12 cellular contexts compared by ENCODE assay signal in genomic region chr2:11505652-11506610, GRCh38. TPM values are rescaled to one million over a fixed set of nuclear protein-coding genes. Genes with fewer than 3 reads are reported as not detected.
DNase-seq lines count a peak whose midpoint lies in the region; ATAC-seq and TF ChIP-seq lines count a peak whose summit lies in the region.
"Had no signal": no experiment of that assay in that cellular context is flagged by ENCODE, and none has a peak within 500 bp of the region (broad histone marks: within the 10 kb centered on the region; RNA-seq: fewer than 3 reads in every experiment).

No MANE protein-coding gene starts in this region.

- H3K27me3 Mint-ChIP-seq in activated naive CD4-positive, alpha-beta T cell treated with anti-CD3 and anti-CD28 coated beads for 36 hours (ENCODE audit: low read depth), result peaks cover 10% of the 10 kb centered on the region

- intact Hi-C loops in A673 (cut with micrococcal nuclease; ENCODE audit: unreplicated experiment), result no loop called here
- intact Hi-C loops in activated naive CD4-positive, alpha-beta T cell treated with anti-CD3 and anti-CD28 coated beads for 36 hours (cut with micrococcal nuclease), result no loop called here

- no peak for TF ChIP-seq CTCF in RWPE2 (IDR thresholded peaks at IDR 0.05; ENCODE audit: poor library complexity, severe bottlenecking)
- no peak for TF ChIP-seq CTCF in A673 (conservative IDR thresholded peaks at IDR 0.05; ENCODE audit: low read depth, low read length)

- CTCF ChIA-PET in A673 (lab: Charles Lee), result no interaction called here
- CTCF ChIA-PET in activated naive CD4-positive, alpha-beta T cell treated with anti-CD3 and anti-CD28 coated beads for 36 hours (lab: Charles Lee), result interaction anchor here (1.7 kb wide), 1 partner anchor 76 kb away, joined by 3 read pairs; no protein-coding TSS in a partner anchor

- DNase-seq in RWPE2 (ENCODE audit: low spot score) (no peak), non-pigmented ciliary epithelial cell (ENCODE audit: low read depth) (peak; percentile 1), A673 (ENCODE audit: low spot score) (no peak), ACHN (no peak)
- no peak for DNase-seq in activated naive CD4-positive, alpha-beta T cell treated with anti-CD3 and anti-CD28 coated beads for 36 hours
- DNase-seq: activated CD4-positive, CD25-positive, alpha-beta regulatory T cell; GM23248; mesendoderm had no signal

- H3K9me3 Mint-ChIP-seq in activated naive CD4-positive, alpha-beta T cell treated with anti-CD3 and anti-CD28 coated beads for 36 hours, result no peaks in the 10 kb centered on the region

- H3K27ac ChIP-seq in RWPE2 (ENCODE audit: poor library complexity, severe bottlenecking) (no peak overlapping the region), A673 (ENCODE audit: low read depth, low read length, poor library complexity, severe bottlenecking) (no peak overlapping the region)
- H3K27ac ChIP-seq: GM23248 had no signal

- H3K4me3 ChIP-seq in RWPE2 (ENCODE audit: severe bottlenecking), result no peak overlapping the region
- H3K4me3 ChIP-seq in A673 (ENCODE audit: low read depth, low read length, poor library complexity, severe bottlenecking), result no peak overlapping the region
- H3K4me3 ChIP-seq: GM23248, K562 had no signal

- H3K27me3 ChIP-seq in RWPE2 (ENCODE audit: insufficient read depth, poor library complexity, severe bottlenecking) (no peaks in the 10 kb centered on the region), A673 (replicated peaks; ENCODE audit: insufficient read depth, low read depth, low read length, poor library complexity) (no peaks in the 10 kb centered on the region)

- no peaks in the 10 kb centered on the region for H3K36me3 Mint-ChIP-seq in activated naive CD4-positive, alpha-beta T cell treated with anti-CD3 and anti-CD28 coated beads for 36 hours (ENCODE audit: low read depth)

- no peaks in the 10 kb centered on the region for H3K9me3 ChIP-seq in RWPE2 (ENCODE audit: severe bottlenecking)
- peaks cover 4% of the 10 kb centered on the region for H3K9me3 ChIP-seq in A673 (ENCODE audit: low read depth, low read length, poor library complexity, severe bottlenecking)

- H3K27ac Mint-ChIP-seq in activated naive CD4-positive, alpha-beta T cell treated with anti-CD3 and anti-CD28 coated beads for 36 hours, result no peak overlapping the region
- H3K27ac Mint-ChIP-seq: stimulated activated naive CD8-positive, alpha-beta T cell treated with anti-CD3 and anti-CD28 coated beads, Interleukin-15, Interleukin-2, amounts not matched to agents 100 ng/mL and 50 ng/mL, for 24 hours had no signal

- in situ Hi-C loops in ACHN (cut with HindIII; ENCODE audit: low pct_ligation_motif_present, low pct_unique_long_range_greater_than_20kb, low sequenced_read_pairs), result no loop called here

- H3K4me1 ChIP-seq in RWPE2 (ENCODE audit: insufficient read depth, poor library complexity, severe bottlenecking) (peaks cover 9% of the 10 kb centered on the region), A673 (ENCODE audit: insufficient read depth, low read length, poor library complexity, severe bottlenecking) (no peaks in the 10 kb centered on the region)

- no peak overlapping the region for H3K4me3 Mint-ChIP-seq in activated naive CD4-positive, alpha-beta T cell treated with anti-CD3 and anti-CD28 coated beads for 36 hours
- H3K4me3 Mint-ChIP-seq: stimulated activated naive CD8-positive, alpha-beta T cell treated with anti-CD3 and anti-CD28 coated beads, Interleukin-15, Interleukin-2, amounts not matched to agents 100 ng/mL and 50 ng/mL, for 24 hours had no signal

- ATAC-seq in GM18858 (IDR thresholded peaks at IDR 0.05; ENCODE audit: unreplicated experiment) (peak; percentile 69), HG02798 (IDR thresholded peaks at IDR 0.05; ENCODE audit: poor library complexity, unreplicated experiment) (peak; percentile 48), RWPE2 (ENCODE audit: low read depth) (peak; percentile 95)
- ATAC-seq: K562 had no signal

- POLR2A ChIA-PET in A673 (lab: Charles Lee; ENCODE audit: low non-redundant PET), result no interaction called here

- H3K36me3 ChIP-seq in RWPE2 (ENCODE audit: low read depth) (no peaks in the 10 kb centered on the region), A673 (ENCODE audit: insufficient read depth, low read length, poor library complexity, severe bottlenecking) (no peaks in the 10 kb centered on the region)

- H3K4me1 Mint-ChIP-seq in activated naive CD4-positive, alpha-beta T cell treated with anti-CD3 and anti-CD28 coated beads for 36 hours (ENCODE audit: low read depth), result no peaks in the 10 kb centered on the region

- no TSS peak for BruUV-seq in A673 (replicated peaks; lab: Mats Ljungman, UMichigan)

RNA-seq across cellular contexts. Expression of gene GREB1, which starts 27.9 kb away (rescaled TPM):
- 1.3 and 1.5 TPM in 2 replicates for total RNA-seq in A673 (2021)
- under 1 TPM; 0.38 to 0.42 TPM for total RNA-seq in activated naive CD4-positive, alpha-beta T cell treated with anti-CD3 and anti-CD28 coated beads for 36 hours
- total RNA-seq: GM23248 had no signal

RNA-seq across cellular contexts. Expression of gene E2F6, which starts 40.0 kb away (rescaled TPM):
- total RNA-seq in A673 (2021), result 32.8 and 35.5 TPM in 2 replicates
- 1 to 10 TPM; 8.7 to 9.4 TPM for total RNA-seq in activated naive CD4-positive, alpha-beta T cell treated with anti-CD3 and anti-CD28 coated beads for 36 hours
